ENCODE assay signal across 22 cellular contexts in genomic region chr3:14152963-14153355, GRCh38. TPM values are rescaled to one million over a fixed set of nuclear protein-coding genes. Genes with fewer than 3 reads are reported as not detected.
DNase-seq lines count a peak whose midpoint lies in the region; ATAC-seq, FAIRE-seq and TF ChIP-seq lines count a peak whose summit lies in the region.
"Had no signal": no experiment of that assay in that cellular context is flagged by ENCODE, and none has a peak within 500 bp of the region (broad histone marks: within the 10 kb centered on the region; RNA-seq: fewer than 3 reads in every experiment).

No MANE protein-coding gene starts in this region.

- FAIRE-seq in pancreas (lab: Jason Lieb, UNC) = no peak
- FAIRE-seq: A204.1, D721Med had no signal

- peak overlapping the region; percentile 44 for H3K27ac Mint-ChIP-seq in central memory CD8-positive, alpha-beta T cell (ENCODE audit: low read depth)

- H3K18ac ChIP-seq in neuronal stem cell (ENCODE audit: low read length) = no peak overlapping the region

- H3K9me3 ChIP-seq in right cardiac atrium (ENCODE audit: control insufficient read depth, low read length) (no peaks in the 10 kb centered on the region), neuronal stem cell (replicated peaks in 1 of 2; ENCODE audit: control insufficient read depth in 2 of 2, insufficient read depth in 1 of 2, low read depth in 1 of 2, low read length in 2 of 2) (no peaks in the 10 kb centered on the region), pancreas (no peaks in the 10 kb centered on the region)
- H3K9me3 ChIP-seq: BLaER1 treated with 17β-estradiol and CSF1 and Interleukin-3, amounts not matched to agents 10 nM and 100 nM; SJSA1 had no signal

- no peak overlapping the region for H3K4me2 ChIP-seq in neuronal stem cell (ENCODE audit: insufficient read depth, low read length, poor library complexity, severe bottlenecking)

- H3K14ac ChIP-seq in neuronal stem cell (ENCODE audit: low read length) = no peak overlapping the region

- WGBS in right cardiac atrium = 90% methylated on average over 4 of the region's 4 CpGs
- WGBS in neuronal stem cell (ENCODE audit: extremely low coverage in 2 of 2, insufficient read length in 2 of 2, insufficient replicate concordance in 1 of 2), 2 donors = no CpG with 5 or more reads among the region's 4 CpGs
- 88 to 90% methylated on average over 4 of the region's 4 CpGs for WGBS in pancreas, 2 donors

- H3K4me1 Mint-ChIP-seq in central memory CD8-positive, alpha-beta T cell = peaks cover 5% of the 10 kb centered on the region

- H3K27me3 Mint-ChIP-seq in central memory CD8-positive, alpha-beta T cell = no peaks in the 10 kb centered on the region

- H3K23ac ChIP-seq in neuronal stem cell (ENCODE audit: low read depth, low read length, poor library complexity) = no peak overlapping the region

- H3K4me3 Mint-ChIP-seq in central memory CD8-positive, alpha-beta T cell = no peak overlapping the region

- no peak overlapping the region for H4K8ac ChIP-seq in neuronal stem cell (ENCODE audit: low read depth, low read length)

- H2BK12ac ChIP-seq in neuronal stem cell (ENCODE audit: low read length) = no peak overlapping the region

- no peak overlapping the region for H2BK5ac ChIP-seq in neuronal stem cell (ENCODE audit: low read length)

- H3K27ac ChIP-seq in right cardiac atrium (ENCODE audit: low read length) = no peak overlapping the region
- no peak overlapping the region for H3K27ac ChIP-seq in neuronal stem cell (replicated peaks; ENCODE audit: low read length)
- no peak overlapping the region for H3K27ac ChIP-seq in pancreas
- H3K27ac ChIP-seq: BLaER1 treated with 17β-estradiol and CSF1 and Interleukin-3, amounts not matched to agents 10 nM and 100 nM; HL-60; SJSA1 had no signal

- H4K91ac ChIP-seq in neuronal stem cell (ENCODE audit: low read depth, low read length, poor library complexity) = no peak overlapping the region

- no peak for ATAC-seq in right cardiac atrium
- ATAC-seq in central memory CD8-positive, alpha-beta T cell (replicated peaks; ENCODE audit: extremely low read depth, poor library complexity, severe bottlenecking) = no peak
- ATAC-seq in pancreas = no peak
- ATAC-seq: Right ventricle myocardium inferior had no signal

- DNase-seq in cardiac septum (ENCODE audit: low spot score) (peak; percentile 54), right cardiac atrium (no peak), H7 (peak; percentile 22), neuronal stem cell (ENCODE audit: low spot score) (no peak), NCI-H1694 (lab: John Stamatoyannopoulos, UW) (no peak), AG20443 (ENCODE audit: low spot score) (no peak), pancreas (no peak)
- DNase-seq in central memory CD8-positive, alpha-beta T cell (ENCODE audit: low spot score in 2 of 2) = no peak
- DNase-seq: GOT3; HCEC 1CT; NCI-H1092 treated with DMSO at 0.1 percent for 48 hours; NCI-H1436; NCI-H187 treated with DMSO at 0.1 percent for 48 hours; NCI-H2171 treated with DMSO at 0.1 percent for 48 hours; NCI-H524 treated with DMSO at 0.1 percent for 48 hours; NK-92 treated with Interleukin-12 subunit alpha and Interleukin-12 subunit beta, amount 100 ng/mL, for 24 hours had no signal

- H3K36me3 Mint-ChIP-seq in central memory CD8-positive, alpha-beta T cell (ENCODE audit: insufficient read depth) = peaks cover 40% of the 10 kb centered on the region

- H3K27me3 ChIP-seq in right cardiac atrium (ENCODE audit: control insufficient read depth, insufficient read depth) = no peaks in the 10 kb centered on the region
- no peaks in the 10 kb centered on the region for H3K27me3 ChIP-seq in H7 (ENCODE audit: control insufficient read depth, insufficient read depth, low read length)
- H3K27me3 ChIP-seq in neuronal stem cell (ENCODE audit: control insufficient read depth in 3 of 3, insufficient read depth in 3 of 3, low read depth in 1 of 3, low read length in 3 of 3) = no peaks in the 10 kb centered on the region
- no peaks in the 10 kb centered on the region for H3K27me3 ChIP-seq in pancreas
- H3K27me3 ChIP-seq: BLaER1 treated with 17β-estradiol and CSF1 and Interleukin-3, amounts not matched to agents 10 nM and 100 nM; SJSA1 had no signal

- H2AK5ac ChIP-seq in neuronal stem cell (ENCODE audit: low read depth, low read length) = no peak overlapping the region

- intact Hi-C loops in cardiac septum (cut with DNase I) = no loop called here
- intact Hi-C loops in right cardiac atrium (cut with DNase I) = no loop called here
- intact Hi-C loops in pancreas (cut with DNase I) = no loop called here

- H2AFZ ChIP-seq in neuronal stem cell (ENCODE audit: low read length) = no peak overlapping the region

- no peaks in the 10 kb centered on the region for H3K9me3 Mint-ChIP-seq in central memory CD8-positive, alpha-beta T cell

- no peak for TF ChIP-seq CTCF in pancreas (IDR thresholded peaks at IDR 0.05)

- H3K4ac ChIP-seq in neuronal stem cell (ENCODE audit: low read length) = no peak overlapping the region

- H3K4me3 ChIP-seq in right cardiac atrium (ENCODE audit: low read length) (no peak overlapping the region), H7 (ENCODE audit: insufficient read depth, low read depth, low read length) (no peak overlapping the region), neuronal stem cell (ENCODE audit: low read length in 2 of 2) (no peak overlapping the region), pancreas (no peak overlapping the region)
- H3K4me3 ChIP-seq: BLaER1 treated with 17β-estradiol and CSF1 and Interleukin-3, amounts not matched to agents 10 nM and 100 nM; SJSA1 had no signal

- no peak overlapping the region for H2BK15ac ChIP-seq in neuronal stem cell (ENCODE audit: low read length)

- peaks cover 17% of the 10 kb centered on the region for H3K36me3 ChIP-seq in H7 (replicated peaks; ENCODE audit: control insufficient read depth, insufficient read depth, low read length)
- H3K36me3 ChIP-seq in neuronal stem cell (replicated peaks in 1 of 2; ENCODE audit: control insufficient read depth in 2 of 2, insufficient read depth in 2 of 2, low read length in 2 of 2) = peaks cover 27 to 89% of the 10 kb centered on the region in 2 donors
- peaks cover 0 to 52% (median 19%) of the 10 kb centered on the region in 3 donors for H3K36me3 ChIP-seq in pancreas

- no peaks in the 10 kb centered on the region for H3K79me1 ChIP-seq in neuronal stem cell (ENCODE audit: low read depth, low read length)

- H3K9ac ChIP-seq in neuronal stem cell (ENCODE audit: low read depth, low read length, poor library complexity) = peak overlapping the region; percentile 32
- H3K9ac ChIP-seq: BLaER1 treated with 17β-estradiol and CSF1 and Interleukin-3, amounts not matched to agents 10 nM and 100 nM had no signal

- no peaks in the 10 kb centered on the region for H3K4me1 ChIP-seq in right cardiac atrium (ENCODE audit: control insufficient read depth, insufficient read depth, low read length)
- no peaks in the 10 kb centered on the region for H3K4me1 ChIP-seq in neuronal stem cell (ENCODE audit: control insufficient read depth in 2 of 2, insufficient read depth in 1 of 2, low read depth in 1 of 2, low read length in 2 of 2)
- no peaks in the 10 kb centered on the region for H3K4me1 ChIP-seq in pancreas
- H3K4me1 ChIP-seq: SJSA1 had no signal

- no peak overlapping the region for H2BK120ac ChIP-seq in neuronal stem cell (ENCODE audit: low read depth, low read length)

RNA-seq across cellular contexts. Expression of gene XPC, which starts 25.4 kb away (rescaled TPM):
- 16.7 TPM for total RNA-seq in cardiac septum
- 10 to 100 TPM; 10.7 to 16.1 (median 14.4) TPM for total RNA-seq in right cardiac atrium
- 8.8 TPM for polyA plus RNA-seq in right cardiac atrium
- 23.9 and 31.0 TPM in 2 replicates for total RNA-seq in H7 (2014; rRNA removed; shearing (Covaris generic))
- polyA plus RNA-seq in neuronal stem cell (2013, experiment 1 of 2) = 22.9 TPM
- polyA plus RNA-seq in neuronal stem cell (2013, experiment 2 of 2) = 23.6 TPM
- 10 to 100 TPM; 14.2 to 29.9 (median 19.5) TPM for total RNA-seq in pancreas
- polyA plus RNA-seq in pancreas = 10 to 100 TPM; 17.2 to 26.7 TPM

RNA-seq across cellular contexts. Expression of gene LSM3, which starts 25.7 kb away (rescaled TPM):
- 13.2 TPM for total RNA-seq in cardiac septum
- total RNA-seq in right cardiac atrium = 10 to 100 TPM; 13.5 to 16.5 (median 15.2) TPM
- polyA plus RNA-seq in right cardiac atrium = 17.8 TPM
- 17.0 and 17.9 TPM in 2 replicates for total RNA-seq in H7 (2014; rRNA removed; shearing (Covaris generic))
- polyA plus RNA-seq in neuronal stem cell (2013, experiment 1 of 2) = 30.5 TPM
- polyA plus RNA-seq in neuronal stem cell (2013, experiment 2 of 2) = 31.6 TPM
- 1 to 10 TPM; 3.2 to 5.0 (median 4.3) TPM for total RNA-seq in pancreas
- polyA plus RNA-seq in pancreas = 1 to 10 TPM; 3.7 to 7.9 TPM

RNA-seq across cellular contexts. Expression of gene TMEM43, which starts 28.1 kb away (rescaled TPM):
- total RNA-seq in cardiac septum (62.0 TPM), right cardiac atrium (100 to 1,000 TPM in 1 of 4 donors, 10 to 100 TPM in 3; 52.4 to 103 (median 68.7) TPM), pancreas (10 to 100 TPM; 11.2 to 31.2 (median 17.6) TPM)
- polyA plus RNA-seq in right cardiac atrium (46.7 TPM), pancreas (10 to 100 TPM; 13.5 to 22.8 TPM)
- total RNA-seq in H7 (2014; rRNA removed; shearing (Covaris generic)) = 59.1 and 62.7 TPM in 2 replicates
- 17.2 TPM for polyA plus RNA-seq in neuronal stem cell (2013, experiment 1 of 2)
- polyA plus RNA-seq in neuronal stem cell (2013, experiment 2 of 2) = 17.7 TPM

RNA-seq across cellular contexts. Expression of gene CHCHD4, which starts 28.3 kb away (rescaled TPM):
- 23.0 TPM for total RNA-seq in cardiac septum
- 10 to 100 TPM; 21.0 to 30.9 (median 27.4) TPM for total RNA-seq in right cardiac atrium
- polyA plus RNA-seq in right cardiac atrium = 33.4 TPM
- 53.1 and 53.8 TPM in 2 replicates for total RNA-seq in H7 (2014; rRNA removed; shearing (Covaris generic))
- polyA plus RNA-seq in neuronal stem cell (2013, experiment 1 of 2) = 11.8 TPM
- polyA plus RNA-seq in neuronal stem cell (2013, experiment 2 of 2) = 11.6 TPM
- total RNA-seq in pancreas = 1 to 10 TPM; 3.2 to 6.0 (median 5.3) TPM
- 1 to 10 TPM; 3.4 to 8.6 TPM for polyA plus RNA-seq in pancreas

Comparison
In these comparisons a context has a peak if more than half of its experiments do, and no peak if none do; other contexts are left out.
1. DNase-seq: peak in cardiac septum (single experiment) and H7 (single experiment); none in right cardiac atrium (0 of 3), central memory CD8-positive, alpha-beta T cell (0 of 2), neuronal stem cell (single experiment), NCI-H1694 (single experiment), AG20443 (single experiment) and pancreas (0 of 6).